In genomic region chr3:53130179-53131135, GRCh38 we compare ENCODE assay signal across 8 cellular contexts. TPM values are rescaled to one million over a fixed set of nuclear protein-coding genes. Genes with fewer than 3 reads are reported as not detected.
DNase-seq lines count a peak whose midpoint lies in the region; ATAC-seq and TF ChIP-seq lines count a peak whose summit lies in the region.

A gene with protein sequence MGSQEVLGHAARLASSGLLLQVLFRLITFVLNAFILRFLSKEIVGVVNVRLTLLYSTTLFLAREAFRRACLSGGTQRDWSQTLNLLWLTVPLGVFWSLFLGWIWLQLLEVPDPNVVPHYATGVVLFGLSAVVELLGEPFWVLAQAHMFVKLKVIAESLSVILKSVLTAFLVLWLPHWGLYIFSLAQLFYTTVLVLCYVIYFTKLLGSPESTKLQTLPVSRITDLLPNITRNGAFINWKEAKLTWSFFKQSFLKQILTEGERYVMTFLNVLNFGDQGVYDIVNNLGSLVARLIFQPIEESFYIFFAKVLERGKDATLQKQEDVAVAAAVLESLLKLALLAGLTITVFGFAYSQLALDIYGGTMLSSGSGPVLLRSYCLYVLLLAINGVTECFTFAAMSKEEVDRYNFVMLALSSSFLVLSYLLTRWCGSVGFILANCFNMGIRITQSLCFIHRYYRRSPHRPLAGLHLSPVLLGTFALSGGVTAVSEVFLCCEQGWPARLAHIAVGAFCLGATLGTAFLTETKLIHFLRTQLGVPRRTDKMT (minus strand): TSS chr3:53130435. CDS start chr3:53130400, 35 bp downstream.

- 2% methylated on average over 37 of the region's 41 CpGs for WGBS in suprapubic skin

- H3K9me3 Mint-ChIP-seq in activated naive CD4-positive, alpha-beta T cell treated with anti-CD3 and anti-CD28 coated beads, Interleukin-2, amount 50 U/mL, for 24 hours, result no peaks in the 10 kb centered on the region

- no peaks in the 10 kb centered on the region for H3K36me3 Mint-ChIP-seq in activated naive CD4-positive, alpha-beta T cell treated with anti-CD3 and anti-CD28 coated beads, Interleukin-2, amount 50 U/mL, for 24 hours

- peak; percentile 90 for ATAC-seq in SK-N-SH treated with all-trans-retinoic acid at 6 μM for 48 hours

- TF ChIP-seq CTCF in HFF-Myc (IDR thresholded peaks at IDR 0.05; ENCODE audit: low read depth, low read length, missing control alignments) (peak; percentile 7), suprapubic skin (IDR thresholded peaks at IDR 0.05) (no peak)

- H3K4me3 ChIP-seq in HFF-Myc (replicated peaks; ENCODE audit: low read depth, low read length), result peak within 1 kb of the TSS; percentile 92
- H3K4me3 ChIP-seq in suprapubic skin, result peak within 1 kb of the TSS; percentile 84

- no peaks in the 10 kb centered on the region for H3K27me3 ChIP-seq in suprapubic skin

- H3K9me3 ChIP-seq in suprapubic skin, result no peaks in the 10 kb centered on the region

- no peak for TF ChIP-seq EP300 in suprapubic skin (IDR thresholded peaks at IDR 0.05)

- peaks cover 7% of the 10 kb centered on the region for H3K36me3 ChIP-seq in suprapubic skin

- peaks cover 24% of the 10 kb centered on the region for H3K4me1 Mint-ChIP-seq in activated naive CD4-positive, alpha-beta T cell treated with anti-CD3 and anti-CD28 coated beads, Interleukin-2, amount 50 U/mL, for 24 hours

- H3K27ac ChIP-seq in suprapubic skin, result peak within 1 kb of the TSS; percentile 86

- peak within 1 kb of the TSS; percentile 89 for H3K4me3 Mint-ChIP-seq in activated naive CD4-positive, alpha-beta T cell treated with anti-CD3 and anti-CD28 coated beads, Interleukin-2, amount 50 U/mL, for 24 hours

- peak within 1 kb of the TSS; percentile 97 for H3K27ac Mint-ChIP-seq in activated naive CD4-positive, alpha-beta T cell treated with anti-CD3 and anti-CD28 coated beads, Interleukin-2, amount 50 U/mL, for 24 hours

- TF ChIP-seq POLR2A in suprapubic skin (IDR thresholded peaks at IDR 0.05), result peak in 1 of 2 donors; percentile 83

- peaks cover 28% of the 10 kb centered on the region for H3K4me1 ChIP-seq in suprapubic skin

- DNase-seq in GF-D8 (lab: John Stamatoyannopoulos, UW) (peak; percentile 86), HFF-Myc (ENCODE audit: extremely low read depth, low read depth) (peak; percentile 78), NCI-H1048 (lab: John Stamatoyannopoulos, UW) (peak; percentile 91), globus pallidus (ENCODE audit: low spot score) (peak; percentile 94), nucleus accumbens (lab: John Stamatoyannopoulos, UW) (peak; percentile 39 to 98 (median 90)), suprapubic skin (ENCODE audit: low spot score in 2 of 2) (peak; percentile 99 to 100)

- no peaks in the 10 kb centered on the region for H3K27me3 Mint-ChIP-seq in activated naive CD4-positive, alpha-beta T cell treated with anti-CD3 and anti-CD28 coated beads, Interleukin-2, amount 50 U/mL, for 24 hours

TF ChIP-seq in SK-N-SH treated with all-trans-retinoic acid at 6 μM for 48 hours, 23 proteins besides CTCF, POLR2A, EP300 and RAD21:
- TF ChIP-seq ARNTL (CRISPR knock-in tag; IDR thresholded peaks at IDR 0.05; ENCODE audit: borderline replicate concordance, low read depth), result no peak
- 0 out of 2 replicates have a peak, but pooled peaks have one; percentile 28 for TF ChIP-seq SNAI2 (CRISPR knock-in tag; IDR thresholded peaks at IDR 0.05)
TF ChIP-seq in SK-N-SH treated with all-trans-retinoic acid at 6 μM for 48 hours: peak in this region for 1.

RNA-seq across cellular contexts. Expression of the gene that starts here (rescaled TPM):
- 10 to 100 TPM in 2 of 4 donors, 1 to 10 TPM in 2; 8.3 to 19.7 (median 10.2) TPM for total RNA-seq in suprapubic skin

Comparison
In these comparisons a context has a peak if more than half of its experiments do, and no peak if none do; other contexts are left out.
1. Peak in every context shown above with its lines: DNase-seq, ATAC-seq, H3K4me3 ChIP-seq and H3K27ac ChIP-seq.